Comparison of ENCODE assay signal across 26 cellular contexts in the genomic region with DNA sequence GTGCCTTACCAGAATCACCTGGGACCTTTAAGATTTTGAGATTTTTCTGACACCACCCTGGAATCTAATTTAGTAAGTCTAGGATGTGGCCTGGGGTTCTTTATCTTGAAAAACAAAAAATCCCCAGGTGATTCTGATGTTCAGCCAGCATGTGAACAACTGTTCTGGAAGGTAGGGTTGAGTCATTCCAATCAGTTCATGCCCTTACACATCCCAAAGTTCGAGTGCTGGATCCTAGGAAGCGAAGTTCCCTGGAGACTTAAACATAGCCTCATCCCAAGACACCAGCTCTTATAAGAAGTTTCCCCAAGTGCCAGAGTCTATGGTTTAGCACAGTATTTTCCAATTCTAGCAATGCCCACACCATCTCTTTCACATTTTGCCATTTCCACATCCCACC. TPM values are rescaled to one million over a fixed set of nuclear protein-coding genes. Genes with fewer than 3 reads are reported as not detected.
"Had no signal": no experiment of that assay in that cellular context is flagged by ENCODE, and none has a peak within 500 bp of the region (broad histone marks: within the 10 kb centered on the region; RNA-seq: fewer than 3 reads in every experiment).

No MANE protein-coding gene starts in this region.

- H3K9me3 Mint-ChIP-seq: activated CD4-positive, alpha-beta memory T cell treated with anti-CD3 and anti-CD28 coated beads for 36 hours; activated T-cell treated with anti-CD3 and anti-CD28 coated beads, Interleukin-2, amount 50 U/mL, for 4 hours had no signal

- H3K4me1 Mint-ChIP-seq: activated CD4-positive, alpha-beta T cell treated with anti-CD3 and anti-CD28 coated beads, Interleukin-2, amount 10 ng/mL, durations not matched to agents 7 days and 5 days; activated naive CD8-positive, alpha-beta T cell treated with anti-CD3 and anti-CD28 coated beads, Interleukin-2, amount 50 U/mL, for 24 hours had no signal

- FAIRE-seq: astrocyte had no signal

- H3K4me1 ChIP-seq: SJCRH30 had no signal

- H3K4me3 ChIP-seq: SJCRH30 had no signal

- H3K9ac ChIP-seq: SK-N-SH had no signal

- DNase-seq: activated CD4-positive, alpha-beta memory T cell treated with anti-CD3 and anti-CD28 coated beads for 36 hours; activated CD4-positive, alpha-beta T cell treated with anti-CD3 and anti-CD28 coated beads, Interleukin-2, amount 10 ng/mL, durations not matched to agents 7 days and 5 days; activated CD4-positive, CD25-positive, alpha-beta regulatory T cell; activated CD8-positive, alpha-beta memory T cell treated with anti-CD3 and anti-CD28 coated beads for 24 hours; activated effector memory CD4-positive, alpha-beta T cell treated with anti-CD3 and anti-CD28 coated beads, Interleukin-2, amount 50 U/mL, for 16 hours; activated naive CD4-positive, alpha-beta T cell treated with Interleukin-2 at 50 U/mL for 16 hours; activated naive CD8-positive, alpha-beta T cell treated with anti-CD3 and anti-CD28 coated beads, Interleukin-2, amount 50 U/mL, for 24 hours; activated T-cell treated with anti-CD3 and anti-CD28 coated beads, Interleukin-2, amount 50 U/mL, for 4 hours; amygdala; cerebellar nuclear complex; MM.1S; NCI-H1105 treated with DMSO at 0.1 percent for 48 hours; NCI-H1930; NCI-H2171; NCI-H2227 treated with DMSO at 0.1 percent for 48 hours; NCI-H446 treated with DMSO at 0.1 percent for 48 hours; NCI-H524 treated with DMSO at 0.1 percent for 48 hours; Right ventricle myocardium superior; SJCRH30; SK-N-SH; T-helper 1 cell had no signal

- H3K36me3 ChIP-seq: SJCRH30 had no signal

- H3K27ac Mint-ChIP-seq: activated CD4-positive, alpha-beta memory T cell treated with anti-CD3 and anti-CD28 coated beads for 36 hours; activated CD4-positive, alpha-beta T cell treated with anti-CD3 and anti-CD28 coated beads, Interleukin-2, amount 10 ng/mL, durations not matched to agents 7 days and 5 days; activated naive CD4-positive, alpha-beta T cell treated with anti-CD3 and anti-CD28 coated beads, Interleukin-2, amount 50 U/mL, for 72 hours; activated naive CD8-positive, alpha-beta T cell treated with anti-CD3 and anti-CD28 coated beads, Interleukin-2, amount 50 U/mL, for 24 hours; brain had no signal

- H3K27ac ChIP-seq: SJCRH30, VCaP had no signal

- H3K4me3 Mint-ChIP-seq: activated CD4-positive, alpha-beta memory T cell treated with anti-CD3 and anti-CD28 coated beads for 36 hours; activated CD4-positive, alpha-beta T cell treated with anti-CD3 and anti-CD28 coated beads, Interleukin-2, amount 10 ng/mL, durations not matched to agents 7 days and 5 days; activated naive CD8-positive, alpha-beta T cell treated with anti-CD3 and anti-CD28 coated beads, Interleukin-2, amount 50 U/mL, for 24 hours; activated T-cell treated with anti-CD3 and anti-CD28 coated beads, Interleukin-2, amount 50 U/mL, for 4 hours; brain had no signal

- H3K36me3 Mint-ChIP-seq: activated CD4-positive, alpha-beta memory T cell treated with anti-CD3 and anti-CD28 coated beads for 36 hours; brain had no signal

- H3K4me2 ChIP-seq: SK-N-SH had no signal

- ATAC-seq: activated naive CD4-positive, alpha-beta T cell treated with anti-CD3 and anti-CD28 coated beads, Interleukin-2, amount 50 U/mL, for 72 hours; activated naive CD8-positive, alpha-beta T cell treated with anti-CD3 and anti-CD28 coated beads, Interleukin-2, amount 50 U/mL, for 24 hours; activated T-cell treated with anti-CD3 and anti-CD28 coated beads, Interleukin-2, amount 50 U/mL, for 4 hours had no signal

- H3K27me3 Mint-ChIP-seq: activated CD4-positive, alpha-beta memory T cell treated with anti-CD3 and anti-CD28 coated beads for 36 hours had no signal

- H3K9me3 ChIP-seq: SJCRH30, SK-N-SH had no signal

RNA-seq across cellular contexts. Expression of gene TSHZ2, which starts 6.3 kb away (rescaled TPM):
- total RNA-seq: OCI-LY7, SJCRH30 had no signal
